ENCODE assay signal across 1 cellular context in the genomic region with DNA sequence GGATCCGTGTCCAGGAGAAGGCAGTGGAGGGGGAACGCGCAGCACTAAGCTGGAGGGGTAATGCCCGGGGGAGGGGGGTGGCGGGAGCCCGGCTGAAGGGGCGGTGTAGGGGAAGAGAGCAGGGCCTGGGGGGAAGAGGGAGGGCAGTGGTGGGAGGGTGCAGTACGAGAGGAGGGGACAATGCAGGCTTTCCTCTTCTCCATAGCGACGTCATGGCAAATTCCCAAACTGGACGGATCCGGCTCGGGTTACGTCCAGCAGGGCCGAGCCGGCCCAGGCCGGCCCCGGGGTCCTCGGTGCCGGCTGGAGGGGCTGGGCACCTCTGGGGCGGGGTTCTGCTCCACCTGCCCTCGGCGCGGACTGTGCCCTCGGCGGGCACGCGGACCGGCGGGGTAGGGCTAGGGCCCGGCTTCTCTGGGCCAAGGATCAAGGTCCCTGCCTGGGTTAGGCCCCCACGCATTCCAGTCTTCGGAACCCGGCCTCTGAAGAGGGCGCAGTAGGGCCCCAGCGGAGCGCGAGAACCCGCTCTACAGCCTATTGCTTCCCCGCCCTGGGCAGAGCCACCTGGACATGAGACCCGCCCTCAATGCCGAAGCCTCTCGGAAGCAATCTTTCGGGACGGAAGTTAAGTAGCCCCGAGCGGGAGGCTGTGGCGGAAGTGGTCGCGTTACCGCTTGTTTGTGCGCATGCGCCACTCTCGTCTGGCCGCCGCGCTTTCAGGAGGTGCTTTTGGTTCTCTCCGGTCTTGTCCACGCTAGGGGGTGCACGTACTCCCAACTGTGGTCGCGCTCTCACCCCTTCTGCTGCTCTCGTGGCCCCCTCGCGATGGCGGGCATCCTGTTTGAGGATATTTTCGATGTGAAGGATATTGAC.
TF ChIP-seq lines count a peak whose summit lies in the region.

No MANE protein-coding gene starts in this region.

TF ChIP-seq in K562, 482 proteins besides CTCF, POLR2A, EP300 and RAD21 (continued from another document and continues in another):
- TF ChIP-seq ZNF609 (CRISPR knock-in tag; IDR thresholded peaks at IDR 0.05; ENCODE audit: borderline replicate concordance) (no peak), DACH1 (IDR thresholded peaks at IDR 0.05; ENCODE audit: partially characterized antibody) (no peak), STAG1 (CRISPR knock-in tag; IDR thresholded peaks at IDR 0.05; ENCODE audit: borderline replicate concordance) (no peak), HCFC1 (IDR thresholded peaks at IDR 0.05; ENCODE audit: low read depth, low read length) (peak; percentile 89), PML (IDR thresholded peaks at IDR 0.05; ENCODE audit: low read length) (peak; percentile 82), TSHZ1 (CRISPR knock-in tag; IDR thresholded peaks at IDR 0.05) (no peak), TAF7 (tag; IDR thresholded peaks at IDR 0.05) (no peak), ZNF134 (CRISPR knock-in tag; conservative IDR thresholded peaks at IDR 0.05) (no peak), ESRRA (IDR thresholded peaks at IDR 0.05; ENCODE audit: borderline replicate concordance, low read depth) (peak; percentile 78; the same call in 1 of the 2 replicates), POLR2AphosphoS2 (IDR thresholded peaks at IDR 0.05; ENCODE audit: low read length) (peak; percentile 97), CSDE1 (IDR thresholded peaks at IDR 0.05) (no peak), COPS2 (conservative IDR thresholded peaks at IDR 0.05) (no peak), KLF1 (tag; IDR thresholded peaks at IDR 0.05) (0 out of 2 replicates have a peak, but pooled peaks have one; percentile 5), KDM1A (IDR thresholded peaks at IDR 0.05) (no peak), FUS (optimal IDR thresholded peaks at IDR 0.05; ENCODE audit: low read depth, low read length) (no peak), MAFF (IDR thresholded peaks at IDR 0.05; ENCODE audit: low read length) (no peak), XRCC3 (IDR thresholded peaks at IDR 0.05) (no peak), HEY1 (CRISPR knock-in tag; IDR thresholded peaks at IDR 0.05; ENCODE audit: borderline replicate concordance) (no peak), ZNF586 (CRISPR knock-in tag; conservative IDR thresholded peaks at IDR 0.05) (no peak), RCOR1 (IDR thresholded peaks at IDR 0.05; ENCODE audit: borderline replicate concordance in 1 of 2, low read depth in 2 of 2, low read length in 2 of 2) (0 out of 4 replicates have a peak, but pooled peaks of 1 of the 2 experiments have one; percentile 16), CTCFL (IDR thresholded peaks at IDR 0.05; ENCODE audit: borderline replicate concordance, insufficient read depth, low read depth, low read length, poor library complexity, severe bottlenecking) (peak; percentile 91), ZNF384 (IDR thresholded peaks at IDR 0.05; ENCODE audit: low read depth, low read length) (no peak), TEAD1 (CRISPR knock-in tag; IDR thresholded peaks at IDR 0.05) (peak in 1 of 2 experiments; percentile 54; a peak in 1 of 4 replicates), E2F8 (IDR thresholded peaks at IDR 0.05; ENCODE audit: low read depth, partially characterized antibody) (peak; percentile 64), PRDM10 (IDR thresholded peaks at IDR 0.05; ENCODE audit: partially characterized antibody) (peak; percentile 79), ARID2 (IDR thresholded peaks at IDR 0.05) (no peak), FOXA3 (CRISPR knock-in tag; conservative IDR thresholded peaks at IDR 0.05 in 1 of 2, IDR thresholded peaks at IDR 0.05 in 1 of 2) (no peak), FOXM1 (IDR thresholded peaks at IDR 0.05; ENCODE audit: low read depth) (no peak), FOXM1 (CRISPR knock-in tag; IDR thresholded peaks at IDR 0.05; ENCODE audit: low read depth) (no peak), CREBBP (IDR thresholded peaks at IDR 0.05; ENCODE audit: low read depth, low read length) (no peak), ZNF780A (CRISPR knock-in tag; IDR thresholded peaks at IDR 0.05) (no peak), STAT5A (IDR thresholded peaks at IDR 0.05; ENCODE audit: borderline replicate concordance, low read length) (no peak; the same call in 1 of the 2 replicates), ZNF79 (CRISPR knock-in tag; IDR thresholded peaks at IDR 0.05; ENCODE audit: low read depth) (no peak), HIVEP1 (CRISPR knock-in tag; IDR thresholded peaks at IDR 0.05) (no peak), MYC (IDR thresholded peaks at IDR 0.05; ENCODE audit: low read depth, low read length) (peak; percentile 89), MYC (CRISPR knock-in tag; IDR thresholded peaks at IDR 0.05; ENCODE audit: borderline replicate concordance, low read depth) (no peak)
- TF ChIP-seq, protein P1, sequence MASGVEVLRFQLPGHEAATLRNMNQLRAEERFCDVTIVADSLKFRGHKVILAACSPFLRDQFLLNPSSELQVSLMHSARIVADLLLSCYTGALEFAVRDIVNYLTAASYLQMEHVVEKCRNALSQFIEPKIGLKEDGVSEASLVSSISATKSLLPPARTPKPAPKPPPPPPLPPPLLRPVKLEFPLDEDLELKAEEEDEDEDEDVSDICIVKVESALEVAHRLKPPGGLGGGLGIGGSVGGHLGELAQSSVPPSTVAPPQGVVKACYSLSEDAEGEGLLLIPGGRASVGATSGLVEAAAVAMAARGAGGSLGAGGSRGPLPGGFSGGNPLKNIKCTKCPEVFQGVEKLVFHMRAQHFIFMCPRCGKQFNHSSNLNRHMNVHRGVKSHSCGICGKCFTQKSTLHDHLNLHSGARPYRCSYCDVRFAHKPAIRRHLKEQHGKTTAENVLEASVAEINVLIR (CRISPR knock-in tag; IDR thresholded peaks at IDR 0.05), result no peak
- TF ChIP-seq, protein P2, sequence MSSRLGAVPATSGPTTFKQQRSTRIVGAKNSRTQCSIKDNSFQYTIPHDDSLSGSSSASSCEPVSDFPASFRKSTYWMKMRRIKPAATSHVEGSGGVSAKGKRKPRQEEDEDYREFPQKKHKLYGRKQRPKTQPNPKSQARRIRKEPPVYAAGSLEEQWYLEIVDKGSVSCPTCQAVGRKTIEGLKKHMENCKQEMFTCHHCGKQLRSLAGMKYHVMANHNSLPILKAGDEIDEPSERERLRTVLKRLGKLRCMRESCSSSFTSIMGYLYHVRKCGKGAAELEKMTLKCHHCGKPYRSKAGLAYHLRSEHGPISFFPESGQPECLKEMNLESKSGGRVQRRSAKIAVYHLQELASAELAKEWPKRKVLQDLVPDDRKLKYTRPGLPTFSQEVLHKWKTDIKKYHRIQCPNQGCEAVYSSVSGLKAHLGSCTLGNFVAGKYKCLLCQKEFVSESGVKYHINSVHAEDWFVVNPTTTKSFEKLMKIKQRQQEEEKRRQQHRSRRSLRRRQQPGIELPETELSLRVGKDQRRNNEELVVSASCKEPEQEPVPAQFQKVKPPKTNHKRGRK (tag; IDR thresholded peaks at IDR 0.05), result no peak
